ENCODE assay signal across 1 cellular context in genomic region chr22:17579535-17579981, GRCh38.
TF ChIP-seq lines count a peak whose summit lies in the region.

No MANE protein-coding gene starts in this region.

TF ChIP-seq in WTC11, 78 proteins besides CTCF, POLR2A, EP300 and RAD21 (continued from another document):
- TF ChIP-seq ZNF425 (CRISPR knock-in tag; conservative IDR thresholded peaks at IDR 0.05) (no peak), SOX15 (CRISPR knock-in tag; IDR thresholded peaks at IDR 0.05) (no peak), IRF1 (CRISPR knock-in tag; IDR thresholded peaks at IDR 0.05) (no peak), NFATC4 (CRISPR knock-in tag; IDR thresholded peaks at IDR 0.05) (no peak), KAT7 (CRISPR knock-in tag; IDR thresholded peaks at IDR 0.05; ENCODE audit: borderline replicate concordance) (no peak), NR1H2 (CRISPR knock-in tag; IDR thresholded peaks at IDR 0.05) (no peak)
- TF ChIP-seq, protein P1, sequence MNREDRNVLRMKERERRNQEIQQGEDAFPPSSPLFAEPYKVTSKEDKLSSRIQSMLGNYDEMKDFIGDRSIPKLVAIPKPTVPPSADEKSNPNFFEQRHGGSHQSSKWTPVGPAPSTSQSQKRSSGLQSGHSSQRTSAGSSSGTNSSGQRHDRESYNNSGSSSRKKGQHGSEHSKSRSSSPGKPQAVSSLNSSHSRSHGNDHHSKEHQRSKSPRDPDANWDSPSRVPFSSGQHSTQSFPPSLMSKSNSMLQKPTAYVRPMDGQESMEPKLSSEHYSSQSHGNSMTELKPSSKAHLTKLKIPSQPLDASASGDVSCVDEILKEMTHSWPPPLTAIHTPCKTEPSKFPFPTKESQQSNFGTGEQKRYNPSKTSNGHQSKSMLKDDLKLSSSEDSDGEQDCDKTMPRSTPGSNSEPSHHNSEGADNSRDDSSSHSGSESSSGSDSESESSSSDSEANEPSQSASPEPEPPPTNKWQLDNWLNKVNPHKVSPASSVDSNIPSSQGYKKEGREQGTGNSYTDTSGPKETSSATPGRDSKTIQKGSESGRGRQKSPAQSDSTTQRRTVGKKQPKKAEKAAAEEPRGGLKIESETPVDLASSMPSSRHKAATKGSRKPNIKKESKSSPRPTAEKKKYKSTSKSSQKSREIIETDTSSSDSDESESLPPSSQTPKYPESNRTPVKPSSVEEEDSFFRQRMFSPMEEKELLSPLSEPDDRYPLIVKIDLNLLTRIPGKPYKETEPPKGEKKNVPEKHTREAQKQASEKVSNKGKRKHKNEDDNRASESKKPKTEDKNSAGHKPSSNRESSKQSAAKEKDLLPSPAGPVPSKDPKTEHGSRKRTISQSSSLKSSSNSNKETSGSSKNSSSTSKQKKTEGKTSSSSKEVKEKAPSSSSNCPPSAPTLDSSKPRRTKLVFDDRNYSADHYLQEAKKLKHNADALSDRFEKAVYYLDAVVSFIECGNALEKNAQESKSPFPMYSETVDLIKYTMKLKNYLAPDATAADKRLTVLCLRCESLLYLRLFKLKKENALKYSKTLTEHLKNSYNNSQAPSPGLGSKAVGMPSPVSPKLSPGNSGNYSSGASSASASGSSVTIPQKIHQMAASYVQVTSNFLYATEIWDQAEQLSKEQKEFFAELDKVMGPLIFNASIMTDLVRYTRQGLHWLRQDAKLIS (CRISPR knock-in tag; IDR thresholded peaks at IDR 0.05; ENCODE audit: borderline replicate concordance), result no peak
- TF ChIP-seq, protein P2, sequence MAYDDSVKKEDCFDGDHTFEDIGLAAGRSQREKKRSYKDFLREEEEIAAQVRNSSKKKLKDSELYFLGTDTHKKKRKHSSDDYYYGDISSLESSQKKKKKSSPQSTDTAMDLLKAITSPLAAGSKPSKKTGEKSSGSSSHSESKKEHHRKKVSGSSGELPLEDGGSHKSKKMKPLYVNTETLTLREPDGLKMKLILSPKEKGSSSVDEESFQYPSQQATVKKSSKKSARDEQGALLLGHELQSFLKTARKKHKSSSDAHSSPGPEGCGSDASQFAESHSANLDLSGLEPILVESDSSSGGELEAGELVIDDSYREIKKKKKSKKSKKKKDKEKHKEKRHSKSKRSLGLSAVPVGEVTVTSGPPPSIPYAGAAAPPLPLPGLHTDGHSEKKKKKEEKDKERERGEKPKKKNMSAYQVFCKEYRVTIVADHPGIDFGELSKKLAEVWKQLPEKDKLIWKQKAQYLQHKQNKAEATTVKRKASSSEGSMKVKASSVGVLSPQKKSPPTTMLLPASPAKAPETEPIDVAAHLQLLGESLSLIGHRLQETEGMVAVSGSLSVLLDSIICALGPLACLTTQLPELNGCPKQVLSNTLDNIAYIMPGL (CRISPR knock-in tag; IDR thresholded peaks at IDR 0.05), result no peak
TF ChIP-seq in WTC11: peak in this region for 0.
